In genomic region chr12:50530532-50530931, GRCh38 we compare ENCODE assay signal across 26 cellular contexts.
"Had no signal": no experiment of that assay in that cellular context is flagged by ENCODE, and none has a peak within 500 bp of the region (broad histone marks: within the 10 kb centered on the region; RNA-seq: fewer than 3 reads in every experiment).

No MANE protein-coding gene starts in this region.

- H3K27me3 Mint-ChIP-seq: activated naive CD4-positive, alpha-beta T cell treated with anti-CD3 and anti-CD28 coated beads, Interleukin-2, amount 50 U/mL, for 24 hours; activated T-cell treated with anti-CD3 and anti-CD28 coated beads, Interleukin-2, amount 50 U/mL, for 24 hours; activated T-helper 17 cell treated with anti-CD3 and anti-CD28 coated beads, Interleukin-2, amount 50 U/mL, for 72 hours; naive thymus-derived CD4-positive, alpha-beta T cell; stimulated activated naive B cell treated with anti-CD40 and anti-IgM and Interleukin-4, amounts not matched to agents 10 μg/mL and 1 μg/mL and 100 μg/mL, for 72 hours had no signal

- H2AFZ ChIP-seq: parathyroid adenoma had no signal

- DNase-seq: activated CD4-positive, alpha-beta T cell treated with anti-CD3 and anti-CD28 coated beads for 48 hours; activated CD4-positive, alpha-beta T cell treated with anti-CD3 and anti-CD28 coated beads, Interleukin-2, amount 50 U/mL, for 48 hours; activated CD8-positive, alpha-beta memory T cell treated with anti-CD3 and anti-CD28 coated beads, Interleukin-2, amount 50 U/mL, for 48 hours; activated gamma-delta T cell treated with Interleukin-2 at 50 U/mL for 16 hours; activated T-cell treated with anti-CD3 and anti-CD28 coated beads, Interleukin-2, amount 50 U/mL, for 24 hours; central memory CD4-positive, alpha-beta T cell; left cardiac atrium; midbrain; naive thymus-derived CD4-positive, alpha-beta T cell; occipital lobe; psoas muscle; stimulated activated CD4-positive, alpha-beta T cell treated with anti-CD3 and anti-CD28 coated beads, Interleukin-15, amount 100 ng/mL, for 24 hours; stimulated activated CD4-positive, alpha-beta T cell treated with anti-CD3 and anti-CD28 coated beads, Interleukin-2, amount 100 ng/mL, for 24 hours; stimulated activated naive B cell treated with anti-CD40 and anti-IgM and Interleukin-4, amounts not matched to agents 10 μg/mL and 1 μg/mL and 100 μg/mL, for 72 hours; stomach; T-helper 9 cell; transverse colon; WERI-Rb-1 had no signal

- H3K9me3 Mint-ChIP-seq: activated naive CD4-positive, alpha-beta T cell treated with anti-CD3 and anti-CD28 coated beads, Interleukin-2, amount 50 U/mL, for 24 hours; activated T-cell treated with anti-CD3 and anti-CD28 coated beads, Interleukin-2, amount 50 U/mL, for 24 hours; activated T-helper 17 cell treated with anti-CD3 and anti-CD28 coated beads, Interleukin-2, amount 50 U/mL, for 72 hours; endodermal cell; naive thymus-derived CD4-positive, alpha-beta T cell; stimulated activated naive B cell treated with anti-CD40 and anti-IgM and Interleukin-4, amounts not matched to agents 10 μg/mL and 1 μg/mL and 100 μg/mL, for 72 hours; T-helper 1 cell treated with Interleukin-12 subunit alpha and Interleukin-12 subunit beta and Interleukin-4 antibody, amounts not matched to agents 30 μg/mL and 1 μg/mL, for 36 hours had no signal

- H3K4me1 ChIP-seq: parathyroid adenoma had no signal

- H3K4me3 ChIP-seq: breast epithelium, esophagus muscularis mucosa, psoas muscle, stomach, transverse colon had no signal

- H3K27me3 ChIP-seq: breast epithelium, esophagus muscularis mucosa, stomach, transverse colon had no signal

- H3K36me3 ChIP-seq: breast epithelium, esophagus muscularis mucosa, stomach, transverse colon, WERI-Rb-1 had no signal

- H3K27ac Mint-ChIP-seq: activated naive CD4-positive, alpha-beta T cell treated with anti-CD3 and anti-CD28 coated beads, Interleukin-2, amount 50 U/mL, for 24 hours; activated T-cell treated with anti-CD3 and anti-CD28 coated beads, Interleukin-2, amount 50 U/mL, for 24 hours; activated T-helper 17 cell treated with anti-CD3 and anti-CD28 coated beads, Interleukin-2, amount 50 U/mL, for 72 hours; endodermal cell; stimulated activated naive B cell treated with anti-CD40 and anti-IgM and Interleukin-4, amounts not matched to agents 10 μg/mL and 1 μg/mL and 100 μg/mL, for 72 hours; T-helper 1 cell treated with Interleukin-12 subunit alpha and Interleukin-12 subunit beta and Interleukin-4 antibody, amounts not matched to agents 30 μg/mL and 1 μg/mL, for 36 hours had no signal

- ATAC-seq: activated CD4-positive, CD25-positive, alpha-beta regulatory T cell treated with anti-CD3 and anti-CD28 coated beads, Interleukin-2, amount 50 U/mL, for 24 hours; activated T-helper 17 cell treated with anti-CD3 and anti-CD28 coated beads, Interleukin-2, amount 50 U/mL, for 72 hours; left cardiac atrium; naive thymus-derived CD4-positive, alpha-beta T cell; psoas muscle; stimulated activated naive B cell treated with anti-CD40 and anti-IgM and Interleukin-4, amounts not matched to agents 10 μg/mL and 1 μg/mL and 100 μg/mL, for 72 hours had no signal

- H3K9me3 ChIP-seq: breast epithelium, esophagus muscularis mucosa, psoas muscle, stomach, transverse colon had no signal

- H3K4me3 Mint-ChIP-seq: activated naive CD4-positive, alpha-beta T cell treated with anti-CD3 and anti-CD28 coated beads, Interleukin-2, amount 50 U/mL, for 24 hours; activated T-cell treated with anti-CD3 and anti-CD28 coated beads, Interleukin-2, amount 50 U/mL, for 24 hours; activated T-helper 17 cell treated with anti-CD3 and anti-CD28 coated beads, Interleukin-2, amount 50 U/mL, for 72 hours; endodermal cell; naive thymus-derived CD4-positive, alpha-beta T cell; stimulated activated naive B cell treated with anti-CD40 and anti-IgM and Interleukin-4, amounts not matched to agents 10 μg/mL and 1 μg/mL and 100 μg/mL, for 72 hours; T-helper 1 cell treated with Interleukin-12 subunit alpha and Interleukin-12 subunit beta and Interleukin-4 antibody, amounts not matched to agents 30 μg/mL and 1 μg/mL, for 36 hours had no signal

- H3K27ac ChIP-seq: breast epithelium, esophagus muscularis mucosa, parathyroid adenoma, psoas muscle, WERI-Rb-1 had no signal
